30 cellular contexts compared by ENCODE assay signal in genomic region chr2:95238131-95238530, GRCh38. TPM values are rescaled to one million over a fixed set of nuclear protein-coding genes. Genes with fewer than 3 reads are reported as not detected.
"Had no signal": no experiment of that assay in that cellular context is flagged by ENCODE, and none has a peak within 500 bp of the region (broad histone marks: within the 10 kb centered on the region; RNA-seq: fewer than 3 reads in every experiment).

No MANE protein-coding gene starts in this region.

- H3K4me2 ChIP-seq: neural progenitor cell, smooth muscle cell had no signal

- H3K27me3 ChIP-seq: neural progenitor cell, ovary, right lobe of liver, sigmoid colon, spleen, suprapubic skin, testis, tibial artery, transverse colon, upper lobe of right lung, uterus had no signal

- H3K79me2 ChIP-seq: parathyroid adenoma had no signal

- H3K27ac ChIP-seq: neural progenitor cell, ovary, parathyroid adenoma, psoas muscle, right lobe of liver, sigmoid colon, skin epidermis, spleen, suprapubic skin, testis, tibial artery, transverse colon, upper lobe of right lung, uterus had no signal

- H3K4me3 ChIP-seq: neural progenitor cell, ovary, psoas muscle, right lobe of liver, sigmoid colon, skin epidermis, smooth muscle cell, spleen, suprapubic skin, testis, tibial artery, transverse colon, upper lobe of right lung, uterus had no signal

- H3K9me3 ChIP-seq: ovary, testis had no signal

- H3K4me1 ChIP-seq: neural progenitor cell, psoas muscle, right lobe of liver, sigmoid colon, spleen, suprapubic skin, testis, tibial artery, transverse colon, upper lobe of right lung, uterus had no signal

- H2AFZ ChIP-seq: neural progenitor cell, parathyroid adenoma had no signal

- ATAC-seq: naive thymus-derived CD4-positive, alpha-beta T cell; natural killer cell; psoas muscle; right lobe of liver; stimulated activated memory B cell treated with anti-CD40 and anti-IgM and Interleukin-4, amounts not matched to agents 10 μg/mL and 1 μg/mL and 100 μg/mL, for 72 hours; stimulated activated naive CD8-positive, alpha-beta T cell treated with anti-CD3 and anti-CD28 coated beads, Interleukin-15, amount 100 ng/mL, for 72 hours; stimulated activated naive CD8-positive, alpha-beta T cell treated with anti-CD3 and anti-CD28 coated beads, Interleukin-15, Interleukin-2, amounts not matched to agents 100 U/mL and 50 U/mL, for 24 hours; upper lobe of right lung had no signal

- H3K36me3 ChIP-seq: neural progenitor cell, ovary, right lobe of liver, sigmoid colon, spleen, suprapubic skin, transverse colon, upper lobe of right lung, uterus had no signal

- DNase-seq: naive thymus-derived CD4-positive, alpha-beta T cell; natural killer cell; occipital lobe; ovary; posterior cingulate gyrus; psoas muscle; right lobe of liver; sigmoid colon; spleen; stimulated activated CD4-positive, alpha-beta T cell treated with anti-CD3 and anti-CD28 coated beads, Interleukin-12 subunit alpha, Interleukin-12 subunit beta, amount 100 ng/mL, for 4 hours; stimulated activated CD4-positive, alpha-beta T cell treated with anti-CD3 and anti-CD28 coated beads, Interleukin-1b, Interleukin-23, amount 100 ng/mL, for 48 hours; stimulated activated CD4-positive, alpha-beta T cell treated with anti-CD3 and anti-CD28 coated beads, Interleukin-4, amount 100 ng/mL, for 1 hour; stimulated activated CD4-positive, alpha-beta T cell treated with anti-CD3 and anti-CD28 coated beads, Interleukin-4, amount 100 ng/mL, for 4 hours; stimulated activated CD8-positive, alpha-beta memory T cell treated with anti-CD3 and anti-CD28 coated beads, Interleukin-4, amount 100 ng/mL, for 48 hours; stimulated activated naive CD4-positive, alpha-beta T cell; stimulated activated naive CD8-positive, alpha-beta T cell treated with anti-CD3 and anti-CD28 coated beads, Interleukin-15, amount 100 ng/mL, for 72 hours; stimulated activated naive CD8-positive, alpha-beta T cell treated with anti-CD3 and anti-CD28 coated beads, Interleukin-15, Interleukin-2, amounts not matched to agents 100 U/mL and 50 U/mL, for 24 hours; substantia nigra; testis; tibial artery; transverse colon; upper lobe of right lung; uterus had no signal

- H3K9ac ChIP-seq: neural progenitor cell, parathyroid adenoma had no signal

RNA-seq across cellular contexts. Expression of gene PROM2, which starts 36.1 kb away (rescaled TPM):
- polyA plus RNA-seq: naive thymus-derived CD4-positive, alpha-beta T cell had no signal

RNA-seq across cellular contexts. Expression of gene KCNIP3, which starts 59.0 kb away (rescaled TPM):
- polyA plus RNA-seq: naive thymus-derived CD4-positive, alpha-beta T cell; neural cell had no signal
